In the genomic region with DNA sequence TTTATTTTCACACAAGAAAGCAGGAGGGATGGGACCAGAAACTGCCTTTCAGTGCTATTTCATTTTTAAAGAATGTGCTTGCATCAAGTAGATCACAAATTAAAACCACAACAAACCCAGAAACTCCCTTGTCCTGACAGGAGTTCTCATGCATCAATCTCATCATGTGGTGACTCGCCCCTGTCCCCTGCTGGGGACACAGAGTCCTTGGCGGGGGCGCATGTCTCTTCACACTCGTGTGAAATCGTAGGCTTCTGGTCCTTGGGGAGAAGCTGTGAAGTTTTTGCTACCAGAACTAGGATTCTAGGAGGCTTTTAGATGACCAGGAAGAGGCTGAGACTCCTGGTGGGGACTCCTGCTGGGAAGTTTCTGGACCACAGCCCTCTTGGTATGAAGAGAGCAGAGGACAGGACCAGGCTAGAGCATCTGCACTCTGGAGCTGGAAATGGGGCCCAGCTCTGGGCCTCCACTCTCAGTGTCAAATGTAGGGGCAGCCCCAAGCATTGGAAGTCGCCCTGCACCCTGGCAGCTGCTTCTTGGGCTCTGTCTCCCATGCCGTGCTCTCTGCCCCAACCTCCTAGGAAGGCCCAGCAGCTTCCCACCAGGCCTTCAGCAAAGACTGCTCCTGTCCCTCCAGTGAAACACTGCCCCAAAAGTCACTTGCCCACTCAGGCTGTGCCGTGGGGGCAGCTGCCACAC, we compare ENCODE assay signal across 10 cellular contexts. TPM values are rescaled to one million over a fixed set of nuclear protein-coding genes. Genes with fewer than 3 reads are reported as not detected.
DNase-seq lines count a peak whose midpoint lies in the region; ATAC-seq and TF ChIP-seq lines count a peak whose summit lies in the region.
"Had no signal": no experiment of that assay in that cellular context is flagged by ENCODE, and none has a peak within 500 bp of the region (broad histone marks: within the 10 kb centered on the region; RNA-seq: fewer than 3 reads in every experiment).

No MANE protein-coding gene starts in this region.

- H3K36me3 Mint-ChIP-seq in CD4-positive, alpha-beta T cell (ENCODE audit: low read depth), result no peaks in the 10 kb centered on the region
- no peaks in the 10 kb centered on the region for H3K36me3 Mint-ChIP-seq in activated T-helper 17 cell treated with anti-CD3 and anti-CD28 coated beads, Interleukin-2, amount 50 U/mL, for 72 hours (ENCODE audit: low read depth)

- no peak for ATAC-seq in CD4-positive, alpha-beta T cell (ENCODE audit: poor library complexity)
- no peak for ATAC-seq in activated T-helper 17 cell treated with anti-CD3 and anti-CD28 coated beads, Interleukin-2, amount 50 U/mL, for 72 hours (replicated peaks)
- ATAC-seq in HG02678 (IDR thresholded peaks at IDR 0.05; ENCODE audit: unreplicated experiment), result no peak

- no peak overlapping the region for H3K27ac Mint-ChIP-seq in CD4-positive, alpha-beta T cell
- no peak overlapping the region for H3K27ac Mint-ChIP-seq in activated T-helper 17 cell treated with anti-CD3 and anti-CD28 coated beads, Interleukin-2, amount 50 U/mL, for 72 hours

- POLR2A ChIA-PET in CD4-positive, alpha-beta T cell (lab: Charles Lee), result no interaction called here

- H3K27me3 ChIP-seq in left ventricle myocardium inferior (ENCODE audit: low read depth), result peaks cover 4% of the 10 kb centered on the region
- peaks cover 15% of the 10 kb centered on the region for H3K27me3 ChIP-seq in CD4-positive, alpha-beta T cell (ENCODE audit: control insufficient read depth, insufficient read depth, low read length)

- peak; percentile 33 for DNase-seq in stimulated activated CD4-positive, alpha-beta T cell treated with anti-CD3 and anti-CD28 coated beads, Interleukin-15, amount 100 ng/mL, for 24 hours
- DNase-seq in stimulated activated CD4-positive, alpha-beta T cell treated with anti-CD3 and anti-CD28 coated beads, Interleukin-4, amount 100 ng/mL, for 4 hours, result no peak
- DNase-seq in NCI-H226, result peak; percentile 15
- DNase-seq in left ventricle myocardium inferior, result no peak
- no peak for DNase-seq in effector CD8-positive, alpha-beta T cell (lab: John Stamatoyannopoulos, UW)
- no peak for DNase-seq in CD4-positive, alpha-beta T cell
- DNase-seq: DMS79 treated with DMSO at 0.1 percent for 48 hours, NCI-H510A treated with DMSO at 0.1 percent for 48 hours had no signal

- H3K4me3 Mint-ChIP-seq in CD4-positive, alpha-beta T cell, result no peak overlapping the region
- no peak overlapping the region for H3K4me3 Mint-ChIP-seq in activated T-helper 17 cell treated with anti-CD3 and anti-CD28 coated beads, Interleukin-2, amount 50 U/mL, for 72 hours

- intact Hi-C loops in left ventricle myocardium inferior (cut with micrococcal nuclease), result no loop called here
- intact Hi-C loops in CD4-positive, alpha-beta T cell (cut with DNase I, micrococcal nuclease), result no loop called here

- H3K4me1 Mint-ChIP-seq in CD4-positive, alpha-beta T cell (ENCODE audit: low read depth), result peaks cover 5% of the 10 kb centered on the region
- no peaks in the 10 kb centered on the region for H3K4me1 Mint-ChIP-seq in activated T-helper 17 cell treated with anti-CD3 and anti-CD28 coated beads, Interleukin-2, amount 50 U/mL, for 72 hours

- peak overlapping the region; percentile 55 for H3K27ac ChIP-seq in left ventricle myocardium inferior (replicated peaks)
- no peak overlapping the region for H3K27ac ChIP-seq in CD4-positive, alpha-beta T cell (ENCODE audit: low read depth, low read length)

- no peak overlapping the region for H3K4me3 ChIP-seq in left ventricle myocardium inferior

- peaks cover 12% of the 10 kb centered on the region for H3K27me3 Mint-ChIP-seq in CD4-positive, alpha-beta T cell
- H3K27me3 Mint-ChIP-seq in activated T-helper 17 cell treated with anti-CD3 and anti-CD28 coated beads, Interleukin-2, amount 50 U/mL, for 72 hours, result peaks cover 12% of the 10 kb centered on the region

- H3K4me1 ChIP-seq in left ventricle myocardium inferior, result peaks cover 39% of the 10 kb centered on the region

- CTCF ChIA-PET in CD4-positive, alpha-beta T cell (lab: Charles Lee), result no interaction called here

- peaks cover 3% of the 10 kb centered on the region for H3K9me3 Mint-ChIP-seq in CD4-positive, alpha-beta T cell
- peaks cover 3% of the 10 kb centered on the region for H3K9me3 Mint-ChIP-seq in activated T-helper 17 cell treated with anti-CD3 and anti-CD28 coated beads, Interleukin-2, amount 50 U/mL, for 72 hours

- peak; percentile 45 for TF ChIP-seq CTCF in left ventricle myocardium inferior (IDR thresholded peaks at IDR 0.05; ENCODE audit: borderline replicate concordance)
- TF ChIP-seq CTCF in CD4-positive, alpha-beta T cell (IDR thresholded peaks at IDR 0.05), result no peak

- H3K9me3 ChIP-seq in left ventricle myocardium inferior (replicated peaks), result no peaks in the 10 kb centered on the region
- no peaks in the 10 kb centered on the region for H3K9me3 ChIP-seq in CD4-positive, alpha-beta T cell (ENCODE audit: control insufficient read depth, low read length)

- no peaks in the 10 kb centered on the region for H3K36me3 ChIP-seq in left ventricle myocardium inferior

RNA-seq across cellular contexts. Expression of a gene that starts 9.8 kb away (rescaled TPM):
- 0.25 TPM for total RNA-seq in left ventricle myocardium inferior
- total RNA-seq in CD4-positive, alpha-beta T cell, result not detected
- total RNA-seq in activated T-helper 17 cell treated with anti-CD3 and anti-CD28 coated beads, Interleukin-2, amount 50 U/mL, for 72 hours, result not detected

RNA-seq across cellular contexts. Expression of a gene that starts 23.8 kb away (rescaled TPM):
- 1,542 TPM for total RNA-seq in left ventricle myocardium inferior
- total RNA-seq in CD4-positive, alpha-beta T cell, result under 1 TPM; 0.05 to 0.08 TPM
- under 1 TPM in 1 of 2 donors, not detected in 1; 0.11 TPM for total RNA-seq in activated T-helper 17 cell treated with anti-CD3 and anti-CD28 coated beads, Interleukin-2, amount 50 U/mL, for 72 hours

Comparison
In these comparisons a context has a peak if more than half of its experiments do, and no peak if none do; other contexts are left out.
1. DNase-seq: peak in stimulated activated CD4-positive, alpha-beta T cell treated with anti-CD3 and anti-CD28 coated beads, Interleukin-15, amount 100 ng/mL, for 24 hours (single experiment) and NCI-H226 (single experiment); none in stimulated activated CD4-positive, alpha-beta T cell treated with anti-CD3 and anti-CD28 coated beads, Interleukin-4, amount 100 ng/mL, for 4 hours (0 of 2), left ventricle myocardium inferior (single experiment), effector CD8-positive, alpha-beta T cell (single experiment) and CD4-positive, alpha-beta T cell (0 of 10).
2. RNA of a gene that starts 23.8 kb away (total RNA-seq): 1,542 TPM in left ventricle myocardium inferior (single experiment); 0.11 TPM in activated T-helper 17 cell treated with anti-CD3 and anti-CD28 coated beads, Interleukin-2, amount 50 U/mL, for 72 hours and 0.05 to 0.08 TPM in CD4-positive, alpha-beta T cell; every median in the first group is over 1,000 times any median in the second.